Comparison of ENCODE assay signal across 1 cellular context in the genomic region with DNA sequence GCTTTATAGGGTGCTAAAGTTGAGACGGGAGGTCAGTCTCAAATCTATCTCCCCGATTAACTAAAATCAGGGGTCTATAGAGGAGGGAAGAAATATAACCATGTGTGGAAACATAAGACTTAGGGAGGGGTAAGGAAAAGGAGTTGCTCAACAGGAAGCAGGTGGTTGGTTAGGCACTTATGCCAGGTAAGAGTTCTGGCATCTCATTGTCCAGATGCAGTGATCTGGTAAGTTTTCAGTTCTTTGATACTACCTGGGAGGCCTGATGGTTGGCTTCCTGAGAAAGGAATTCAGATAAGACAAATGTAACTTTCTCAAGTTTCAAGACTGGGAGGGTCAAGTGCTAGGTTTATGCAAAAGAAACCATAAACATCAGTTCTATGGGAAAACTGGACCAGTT.
TF ChIP-seq lines count a peak whose summit lies in the region.

No MANE protein-coding gene starts in this region.

TF ChIP-seq in H1, 55 proteins besides CTCF, POLR2A, EP300 and RAD21:
- TF ChIP-seq RFX5 (IDR thresholded peaks at IDR 0.05; ENCODE audit: borderline replicate concordance, low read depth, low read length) (no peak), TAF1 (IDR thresholded peaks at IDR 0.05; ENCODE audit: low read depth, low read length) (no peak), JUN (IDR thresholded peaks at IDR 0.05; ENCODE audit: low read depth, low read length) (no peak), NRF1 (IDR thresholded peaks at IDR 0.05; ENCODE audit: low read depth, low read length) (no peak), BCL11A (IDR thresholded peaks at IDR 0.05; ENCODE audit: low read depth in 2 of 2, low read length in 2 of 2) (no peak), RXRA (IDR thresholded peaks at IDR 0.05; ENCODE audit: insufficient read depth, low read depth, low read length) (no peak), BACH1 (IDR thresholded peaks at IDR 0.05; ENCODE audit: low read length) (no peak), SP4 (IDR thresholded peaks at IDR 0.05; ENCODE audit: low read length) (no peak)
- TF ChIP-seq, protein P1, sequence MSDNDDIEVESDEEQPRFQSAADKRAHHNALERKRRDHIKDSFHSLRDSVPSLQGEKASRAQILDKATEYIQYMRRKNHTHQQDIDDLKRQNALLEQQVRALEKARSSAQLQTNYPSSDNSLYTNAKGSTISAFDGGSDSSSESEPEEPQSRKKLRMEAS (IDR thresholded peaks at IDR 0.05) = no peak
- TF ChIP-seq, protein P2, sequence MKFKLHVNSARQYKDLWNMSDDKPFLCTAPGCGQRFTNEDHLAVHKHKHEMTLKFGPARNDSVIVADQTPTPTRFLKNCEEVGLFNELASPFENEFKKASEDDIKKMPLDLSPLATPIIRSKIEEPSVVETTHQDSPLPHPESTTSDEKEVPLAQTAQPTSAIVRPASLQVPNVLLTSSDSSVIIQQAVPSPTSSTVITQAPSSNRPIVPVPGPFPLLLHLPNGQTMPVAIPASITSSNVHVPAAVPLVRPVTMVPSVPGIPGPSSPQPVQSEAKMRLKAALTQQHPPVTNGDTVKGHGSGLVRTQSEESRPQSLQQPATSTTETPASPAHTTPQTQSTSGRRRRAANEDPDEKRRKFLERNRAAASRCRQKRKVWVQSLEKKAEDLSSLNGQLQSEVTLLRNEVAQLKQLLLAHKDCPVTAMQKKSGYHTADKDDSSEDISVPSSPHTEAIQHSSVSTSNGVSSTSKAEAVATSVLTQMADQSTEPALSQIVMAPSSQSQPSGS (IDR thresholded peaks at IDR 0.05; ENCODE audit: low read length) = no peak
